ENCODE assay signal across 8 cellular contexts in genomic region chr6:2765896-2766766, GRCh38. TPM values are rescaled to one million over a fixed set of nuclear protein-coding genes. Genes with fewer than 3 reads are reported as not detected.
DNase-seq lines count a peak whose midpoint lies in the region; ATAC-seq and TF ChIP-seq lines count a peak whose summit lies in the region.

No MANE protein-coding gene starts in this region.

- peaks cover 5% of the 10 kb centered on the region for H3K36me3 ChIP-seq in GM06990 (ENCODE audit: control insufficient read depth, insufficient read depth, low read length)
- peaks cover 14% of the 10 kb centered on the region for H3K36me3 ChIP-seq in endodermal cell (ENCODE audit: control insufficient read depth, insufficient read depth, low read length)
- peaks cover 3% of the 10 kb centered on the region for H3K36me3 ChIP-seq in mucosa of stomach (ENCODE audit: control insufficient read depth, insufficient read depth, low read length)

- TF ChIP-seq CTCF in GM06990 (IDR thresholded peaks at IDR 0.05; ENCODE audit: insufficient read depth, low read length, poor library complexity, severe bottlenecking) (no peak), endodermal cell (conservative IDR thresholded peaks at IDR 0.05) (no peak)

- H3K4me1 Mint-ChIP-seq in endodermal cell: peaks cover 34% of the 10 kb centered on the region

- H3K4me3 ChIP-seq in GM06990 (replicated peaks; ENCODE audit: low read depth, low read length) (peak overlapping the region; percentile 93), endodermal cell (ENCODE audit: low read length) (peak overlapping the region; percentile 93), mucosa of stomach (ENCODE audit: low read length) (peak overlapping the region; percentile 93)

- 0% methylated on average over 7 to 91 of the region's 91 CpGs for WGBS in endodermal cell (ENCODE audit: insufficient coverage in 1 of 2, insufficient read length in 1 of 2), 2 experiments

- H3K27ac Mint-ChIP-seq in endodermal cell: peak overlapping the region; percentile 55

- ATAC-seq in GM21515 (IDR thresholded peaks at IDR 0.05; ENCODE audit: unreplicated experiment): peak; percentile 12

- peaks cover 4% of the 10 kb centered on the region for H3K36me3 Mint-ChIP-seq in endodermal cell (ENCODE audit: low read depth)

- H3K9me3 ChIP-seq in endodermal cell (ENCODE audit: control insufficient read depth, low read length) (no peaks in the 10 kb centered on the region), mucosa of stomach (ENCODE audit: control insufficient read depth, low read length) (no peaks in the 10 kb centered on the region)

- H3K9ac ChIP-seq in endodermal cell (ENCODE audit: extremely low read depth, low read length, poor library complexity, severe bottlenecking) (peak overlapping the region; percentile 64), mucosa of stomach (ENCODE audit: low read length) (peak overlapping the region; percentile 85)

- peak overlapping the region; percentile 85 for H3K4me3 Mint-ChIP-seq in endodermal cell

- H3K9me3 Mint-ChIP-seq in endodermal cell: no peaks in the 10 kb centered on the region

- DNase-seq in GM06990 (ENCODE audit: extremely low read depth, insufficient read length) (peak; percentile 62), HuH-7.5 (ENCODE audit: low spot score) (peak; percentile 37), endodermal cell (peak; percentile 68), DMS153 (lab: John Stamatoyannopoulos, UW) (no peak)
- peak; percentile 49 for DNase-seq in activated CD4-positive, CD25-positive, alpha-beta regulatory T cell treated with anti-CD3 and anti-CD28 coated beads, Interleukin-2, amount 50 U/mL, for 72 hours

- peak overlapping the region; percentile 79 for H3K27ac ChIP-seq in endodermal cell (ENCODE audit: low read depth, low read length)
- peak overlapping the region; percentile 81 for H3K27ac ChIP-seq in temporal lobe (ENCODE audit: low read depth, low read length)

- H3K27me3 ChIP-seq in GM06990 (replicated peaks; ENCODE audit: control insufficient read depth, insufficient read depth, low read length) (no peaks in the 10 kb centered on the region), endodermal cell (ENCODE audit: control insufficient read depth, insufficient read depth, low read length, poor library complexity, severe bottlenecking) (no peaks in the 10 kb centered on the region), mucosa of stomach (ENCODE audit: control insufficient read depth, insufficient read depth, low read length) (no peaks in the 10 kb centered on the region)

- no peaks in the 10 kb centered on the region for H3K27me3 Mint-ChIP-seq in endodermal cell (ENCODE audit: insufficient read depth)

- peaks cover 4% of the 10 kb centered on the region for H3K4me1 ChIP-seq in endodermal cell (ENCODE audit: control insufficient read depth, insufficient read depth, low read length)
- peaks cover 20% of the 10 kb centered on the region for H3K4me1 ChIP-seq in mucosa of stomach (ENCODE audit: control insufficient read depth, insufficient read depth, low read length)

RNA-seq across cellular contexts. Expression of gene WRNIP1, which starts 0.9 kb away (rescaled TPM):
- total RNA-seq in endodermal cell: 10 to 100 TPM; 30.8 to 33.2 TPM
- 29.7 TPM for polyA plus RNA-seq in endodermal cell (2013, experiment 1 of 2)
- 28.8 TPM for polyA plus RNA-seq in endodermal cell (2013, experiment 2 of 2)
- 33.4 TPM for total RNA-seq in temporal lobe

RNA-seq across cellular contexts. Expression of gene MYLK4, which starts 15.4 kb away (rescaled TPM):
- total RNA-seq in endodermal cell: under 1 TPM; 0.18 to 0.20 TPM
- polyA plus RNA-seq in endodermal cell (2013, experiment 1 of 2): 0.21 TPM
- polyA plus RNA-seq in endodermal cell (2013, experiment 2 of 2): 0.08 TPM
- 0.49 TPM for total RNA-seq in temporal lobe
